ENCODE assay signal across 25 cellular contexts in genomic region chr14:24670594-24670993, GRCh38. TPM values are rescaled to one million over a fixed set of nuclear protein-coding genes. Genes with fewer than 3 reads are reported as not detected.
A peak's percentile ranks its signal among the peaks of the same experiment; 100 is the strongest.
DNase-seq lines count a peak whose midpoint lies in the region; ATAC-seq, FAIRE-seq and TF ChIP-seq lines count a peak whose summit lies in the region.
"Had no signal": no experiment of that assay in that cellular context is flagged by ENCODE, and none has a peak within 500 bp of the region (broad histone marks: within the 10 kb centered on the region; RNA-seq: fewer than 3 reads in every experiment).

No MANE protein-coding gene starts in this region.

- peaks cover 88% of the 10 kb centered on the region for H3K4me1 Mint-ChIP-seq in activated CD8-positive, alpha-beta T cell treated with anti-CD3 and anti-CD28 coated beads, Interleukin-2, amount 10 ng/mL, durations not matched to agents 7 days and 5 days (ENCODE audit: low read depth)
- peaks cover 83% of the 10 kb centered on the region for H3K4me1 Mint-ChIP-seq in stimulated activated effector memory CD8-positive, alpha-beta T cell treated with anti-CD3 and anti-CD28 coated beads, Interleukin-12 subunit alpha, Interleukin-12 subunit beta, amount 100 ng/mL, for 72 hours
- peaks cover 5% of the 10 kb centered on the region for H3K4me1 Mint-ChIP-seq in endothelial cell (ENCODE audit: unreplicated experiment)
- H3K4me1 Mint-ChIP-seq: H9 had no signal

- CTCF ChIA-PET in activated CD8-positive, alpha-beta T cell treated with anti-CD3 and anti-CD28 coated beads, Interleukin-2, amount 10 ng/mL, durations not matched to agents 7 days and 5 days (lab: Charles Lee): interaction anchor here (2.0 to 4.9 kb wide), 2 partner anchors 10 to 36 kb away, joined by 8 to 54 read pairs; partner anchors contain the start of gene GZMB

- no peak for ATAC-seq in activated CD8-positive, alpha-beta T cell treated with anti-CD3 and anti-CD28 coated beads, Interleukin-2, amount 10 ng/mL, durations not matched to agents 7 days and 5 days
- ATAC-seq in activated naive CD4-positive, alpha-beta T cell treated with anti-CD3 and anti-CD28 coated beads, Interleukin-2, amount 50 U/mL, for 72 hours: peak; percentile 1 to 31
- peak; percentile 27 for ATAC-seq in stimulated activated effector memory CD8-positive, alpha-beta T cell treated with anti-CD3 and anti-CD28 coated beads, Interleukin-12 subunit alpha, Interleukin-12 subunit beta, amount 100 ng/mL, for 72 hours
- ATAC-seq: heart right ventricle; left lobe of liver; PC-3; stimulated activated naive B cell treated with anti-CD40 and anti-IgM and Interleukin-4, amounts not matched to agents 10 μg/mL and 1 μg/mL and 100 μg/mL, for 72 hours had no signal

- FAIRE-seq in HTR-8/SVneo (lab: Jason Lieb, UNC): no peak
- FAIRE-seq: G401.6 had no signal

- H3K9me3 Mint-ChIP-seq in activated CD8-positive, alpha-beta T cell treated with anti-CD3 and anti-CD28 coated beads, Interleukin-2, amount 10 ng/mL, durations not matched to agents 7 days and 5 days (ENCODE audit: insufficient read depth): peaks cover 3% of the 10 kb centered on the region
- H3K9me3 Mint-ChIP-seq in activated naive CD4-positive, alpha-beta T cell treated with anti-CD3 and anti-CD28 coated beads, Interleukin-2, amount 50 U/mL, for 72 hours: peaks cover 0 to 12% of the 10 kb centered on the region in 2 donors
- H3K9me3 Mint-ChIP-seq in stimulated activated effector memory CD8-positive, alpha-beta T cell treated with anti-CD3 and anti-CD28 coated beads, Interleukin-12 subunit alpha, Interleukin-12 subunit beta, amount 100 ng/mL, for 72 hours: peaks cover 3% of the 10 kb centered on the region
- no peaks in the 10 kb centered on the region for H3K9me3 Mint-ChIP-seq in endothelial cell (ENCODE audit: unreplicated experiment)

- H3K36me3 Mint-ChIP-seq in activated CD8-positive, alpha-beta T cell treated with anti-CD3 and anti-CD28 coated beads, Interleukin-2, amount 10 ng/mL, durations not matched to agents 7 days and 5 days (ENCODE audit: low read depth): peaks cover 32% of the 10 kb centered on the region
- H3K36me3 Mint-ChIP-seq in activated naive CD4-positive, alpha-beta T cell treated with anti-CD3 and anti-CD28 coated beads, Interleukin-2, amount 50 U/mL, for 72 hours: peaks cover 10 to 14% of the 10 kb centered on the region in 2 donors
- H3K36me3 Mint-ChIP-seq in stimulated activated effector memory CD8-positive, alpha-beta T cell treated with anti-CD3 and anti-CD28 coated beads, Interleukin-12 subunit alpha, Interleukin-12 subunit beta, amount 100 ng/mL, for 72 hours: peaks cover 39% of the 10 kb centered on the region
- H3K36me3 Mint-ChIP-seq in endothelial cell (ENCODE audit: low read depth, unreplicated experiment): no peaks in the 10 kb centered on the region
- H3K36me3 Mint-ChIP-seq: CD4-positive, CD25-positive, alpha-beta regulatory T cell had no signal

- H3K27ac Mint-ChIP-seq in activated CD8-positive, alpha-beta T cell treated with anti-CD3 and anti-CD28 coated beads, Interleukin-2, amount 10 ng/mL, durations not matched to agents 7 days and 5 days: peak overlapping the region; percentile 83
- peak overlapping the region; percentile 56 to 63 for H3K27ac Mint-ChIP-seq in activated naive CD4-positive, alpha-beta T cell treated with anti-CD3 and anti-CD28 coated beads, Interleukin-2, amount 50 U/mL, for 72 hours
- H3K27ac Mint-ChIP-seq in stimulated activated effector memory CD8-positive, alpha-beta T cell treated with anti-CD3 and anti-CD28 coated beads, Interleukin-12 subunit alpha, Interleukin-12 subunit beta, amount 100 ng/mL, for 72 hours: peak overlapping the region; percentile 98
- H3K27ac Mint-ChIP-seq in endothelial cell (ENCODE audit: unreplicated experiment): no peak overlapping the region
- H3K27ac Mint-ChIP-seq: CD4-positive, CD25-positive, alpha-beta regulatory T cell; H9 had no signal

- POLR2A ChIA-PET in activated CD8-positive, alpha-beta T cell treated with anti-CD3 and anti-CD28 coated beads, Interleukin-2, amount 10 ng/mL, durations not matched to agents 7 days and 5 days (lab: Charles Lee): no interaction called here

- no peak for TF ChIP-seq CTCF in endothelial cell (IDR thresholded peaks at IDR 0.05; ENCODE audit: unreplicated experiment)

- peak; percentile 66 for DNase-seq in stimulated activated CD4-positive, alpha-beta T cell treated with anti-CD3 and anti-CD28 coated beads, Interleukin-15, amount 100 ng/mL, for 24 hours
- no peak for DNase-seq in stimulated activated CD4-positive, alpha-beta T cell treated with anti-CD3 and anti-CD28 coated beads, Interleukin-4, amount 100 ng/mL, for 1 hour
- peak; percentile 52 for DNase-seq in activated CD8-positive, alpha-beta T cell treated with anti-CD3 and anti-CD28 coated beads, Interleukin-2, amount 10 ng/mL, durations not matched to agents 7 days and 5 days
- DNase-seq in activated naive CD4-positive, alpha-beta T cell treated with anti-CD3 and anti-CD28 coated beads, Interleukin-2, amount 50 U/mL, for 72 hours (ENCODE audit: low spot score in 2 of 2): no peak
- peak in 1 of 2 donors; percentile 82 for DNase-seq in stimulated activated effector memory CD8-positive, alpha-beta T cell treated with anti-CD3 and anti-CD28 coated beads, Interleukin-12 subunit alpha, Interleukin-12 subunit beta, amount 100 ng/mL, for 72 hours (ENCODE audit: low spot score in 2 of 2)
- DNase-seq in endothelial cell (ENCODE audit: low spot score) (no peak), EL (no peak), HTR-8/SVneo (ENCODE audit: insufficient read length, low spot score) (no peak)
- DNase-seq: activated CD4-positive, alpha-beta T cell treated with anti-CD3 and anti-CD28 coated beads for 4 hours; activated gamma-delta T cell; CD4-positive, CD25-positive, alpha-beta regulatory T cell; cerebellar nuclear complex; DMS 273 treated with DMSO at 0.1 percent for 48 hours; H9; heart right ventricle; mesendoderm; NCI-H1092 treated with DMSO at 0.1 percent for 48 hours; NCI-H2029 treated with DMSO at 0.1 percent for 48 hours; NCI-H446; PC-3; SHP77 treated with DMSO at 0.1 percent for 48 hours; stimulated activated naive B cell treated with anti-CD40 and anti-IgM and Interleukin-4, amounts not matched to agents 10 μg/mL and 1 μg/mL and 100 μg/mL, for 72 hours; tibial artery had no signal

- no peaks in the 10 kb centered on the region for H3K27me3 Mint-ChIP-seq in activated CD8-positive, alpha-beta T cell treated with anti-CD3 and anti-CD28 coated beads, Interleukin-2, amount 10 ng/mL, durations not matched to agents 7 days and 5 days (ENCODE audit: low read depth)
- H3K27me3 Mint-ChIP-seq in endothelial cell (ENCODE audit: unreplicated experiment): no peaks in the 10 kb centered on the region
- H3K27me3 Mint-ChIP-seq: stimulated activated naive B cell treated with anti-CD40 and anti-IgM and Interleukin-4, amounts not matched to agents 10 μg/mL and 1 μg/mL and 100 μg/mL, for 72 hours had no signal

- no peak overlapping the region for H3K4me3 Mint-ChIP-seq in activated CD8-positive, alpha-beta T cell treated with anti-CD3 and anti-CD28 coated beads, Interleukin-2, amount 10 ng/mL, durations not matched to agents 7 days and 5 days
- H3K4me3 Mint-ChIP-seq in stimulated activated effector memory CD8-positive, alpha-beta T cell treated with anti-CD3 and anti-CD28 coated beads, Interleukin-12 subunit alpha, Interleukin-12 subunit beta, amount 100 ng/mL, for 72 hours: peak overlapping the region; percentile 46
- H3K4me3 Mint-ChIP-seq in endothelial cell (ENCODE audit: unreplicated experiment): no peak overlapping the region
- H3K4me3 Mint-ChIP-seq: CD4-positive, CD25-positive, alpha-beta regulatory T cell; H9; stimulated activated naive B cell treated with anti-CD40 and anti-IgM and Interleukin-4, amounts not matched to agents 10 μg/mL and 1 μg/mL and 100 μg/mL, for 72 hours had no signal

RNA-seq across cellular contexts. Expression of gene GZMB, which starts 36.6 kb away (rescaled TPM):
- total RNA-seq in activated CD8-positive, alpha-beta T cell treated with anti-CD3 and anti-CD28 coated beads, Interleukin-2, amount 10 ng/mL, durations not matched to agents 7 days and 5 days: 100 to 1,000 TPM; 354 to 368 TPM
- total RNA-seq in activated naive CD4-positive, alpha-beta T cell treated with anti-CD3 and anti-CD28 coated beads, Interleukin-2, amount 50 U/mL, for 72 hours: 1,000 to 10,000 TPM; 1,692 to 2,337 TPM
- not detected for total RNA-seq in endothelial cell (ENCODE audit: unreplicated experiment)
- total RNA-seq: CD4-positive, CD25-positive, alpha-beta regulatory T cell; H9; PC-3 had no signal

Comparison
In these comparisons a context has a peak if more than half of its experiments do, and no peak if none do; other contexts are left out.
1. DNase-seq: peak in stimulated activated CD4-positive, alpha-beta T cell treated with anti-CD3 and anti-CD28 coated beads, Interleukin-15, amount 100 ng/mL, for 24 hours (single experiment) and activated CD8-positive, alpha-beta T cell treated with anti-CD3 and anti-CD28 coated beads, Interleukin-2, amount 10 ng/mL, durations not matched to agents 7 days and 5 days (single experiment); none in stimulated activated CD4-positive, alpha-beta T cell treated with anti-CD3 and anti-CD28 coated beads, Interleukin-4, amount 100 ng/mL, for 1 hour (single experiment), activated naive CD4-positive, alpha-beta T cell treated with anti-CD3 and anti-CD28 coated beads, Interleukin-2, amount 50 U/mL, for 72 hours (0 of 2), endothelial cell (single experiment), EL (single experiment) and HTR-8/SVneo (single experiment).
2. RNA of gene GZMB, which starts 36.6 kb away (total RNA-seq): 1,692 to 2,337 TPM in activated naive CD4-positive, alpha-beta T cell treated with anti-CD3 and anti-CD28 coated beads, Interleukin-2, amount 50 U/mL, for 72 hours and 354 to 368 TPM in activated CD8-positive, alpha-beta T cell treated with anti-CD3 and anti-CD28 coated beads, Interleukin-2, amount 10 ng/mL, durations not matched to agents 7 days and 5 days; not detected in endothelial cell (single experiment); every median in the first group is over 100 times any median in the second.